Comparison of ENCODE assay signal across 8 cellular contexts in genomic region chr9:126471084-126471611, GRCh38.
DNase-seq lines count a peak whose midpoint lies in the region; ATAC-seq and TF ChIP-seq lines count a peak whose summit lies in the region.

No MANE protein-coding gene starts in this region.

- H3K4me3 Mint-ChIP-seq in T-cell, result peak overlapping the region; percentile 66 to 81 (median 72)
- peak overlapping the region; percentile 54 for H3K4me3 Mint-ChIP-seq in activated naive CD8-positive, alpha-beta T cell treated with anti-CD3 and anti-CD28 coated beads for 36 hours

- ATAC-seq in HG02884 (IDR thresholded peaks at IDR 0.05; ENCODE audit: unreplicated experiment) (peak; percentile 47), T-cell (replicated peaks in 1 of 4) (peak; percentile 68 to 82 (median 80)), lower lobe of right lung (peak; percentile 81 to 87)

- no peaks in the 10 kb centered on the region for H3K9me3 ChIP-seq in lower lobe of right lung

- no peaks in the 10 kb centered on the region for H3K27me3 ChIP-seq in lower lobe of right lung (ENCODE audit: low read depth)

- intact Hi-C loops in lower lobe of right lung (cut with DNase I), result no loop called here

- peaks cover 8% of the 10 kb centered on the region for H3K36me3 Mint-ChIP-seq in T-cell
- H3K36me3 Mint-ChIP-seq in activated naive CD8-positive, alpha-beta T cell treated with anti-CD3 and anti-CD28 coated beads for 36 hours, result peaks cover 23% of the 10 kb centered on the region

- H3K4me3 ChIP-seq in lower lobe of right lung, result no peak overlapping the region

- peak overlapping the region; percentile 94 for H3K27ac Mint-ChIP-seq in T-cell
- peak overlapping the region; percentile 85 for H3K27ac Mint-ChIP-seq in activated naive CD8-positive, alpha-beta T cell treated with anti-CD3 and anti-CD28 coated beads for 36 hours

- H3K4me1 Mint-ChIP-seq in T-cell, result peaks cover 73 to 84% (median 77%) of the 10 kb centered on the region in 3 donors
- H3K4me1 Mint-ChIP-seq in activated naive CD8-positive, alpha-beta T cell treated with anti-CD3 and anti-CD28 coated beads for 36 hours, result peaks cover 70% of the 10 kb centered on the region

- H3K27ac ChIP-seq in lower lobe of right lung, result peak overlapping the region; percentile 64

- POLR2A ChIA-PET in T-cell (lab: Charles Lee), result interaction anchor here in 1 of 2 donors (0.7 kb wide), 1 partner anchor 46 kb away, joined by 3 read pairs; no protein-coding TSS in a partner anchor

- TF ChIP-seq CTCF in lower lobe of right lung (IDR thresholded peaks at IDR 0.05), result no peak

- no peaks in the 10 kb centered on the region for H3K9me3 Mint-ChIP-seq in T-cell
- no peaks in the 10 kb centered on the region for H3K9me3 Mint-ChIP-seq in activated naive CD8-positive, alpha-beta T cell treated with anti-CD3 and anti-CD28 coated beads for 36 hours

- CTCF ChIA-PET in T-cell (lab: Charles Lee), result no interaction called here

- DNase-seq in CD1c-positive myeloid dendritic cell (ENCODE audit: extremely low spot score) (peak; percentile 96), T-cell (peak; percentile 53 to 84 (median 72)), lower lobe of right lung (peak; percentile 87), foreskin melanocyte (no peak), islet precursor cell (no peak)
- peak; percentile 84 for DNase-seq in activated naive CD8-positive, alpha-beta T cell treated with anti-CD3 and anti-CD28 coated beads for 36 hours
- DNase-seq in stimulated activated CD8-positive, alpha-beta memory T cell treated with anti-CD3 and anti-CD28 coated beads, Interleukin-2, amount 100 ng/mL, for 1 hour (ENCODE audit: low read depth in 2 of 2), result peak; percentile 59 to 61

- peaks cover 43% of the 10 kb centered on the region for H3K4me1 ChIP-seq in lower lobe of right lung

- no peaks in the 10 kb centered on the region for H3K27me3 Mint-ChIP-seq in T-cell
- no peaks in the 10 kb centered on the region for H3K27me3 Mint-ChIP-seq in activated naive CD8-positive, alpha-beta T cell treated with anti-CD3 and anti-CD28 coated beads for 36 hours

- peaks cover 19% of the 10 kb centered on the region for H3K36me3 ChIP-seq in lower lobe of right lung

Comparison
In these comparisons a context has a peak if more than half of its experiments do, and no peak if none do; other contexts are left out.
1. DNase-seq: peak in CD1c-positive myeloid dendritic cell (single experiment), T-cell (34 of 34), activated naive CD8-positive, alpha-beta T cell treated with anti-CD3 and anti-CD28 coated beads for 36 hours (single experiment), lower lobe of right lung (single experiment) and stimulated activated CD8-positive, alpha-beta memory T cell treated with anti-CD3 and anti-CD28 coated beads, Interleukin-2, amount 100 ng/mL, for 1 hour (2 of 2); none in foreskin melanocyte (single experiment) and islet precursor cell (single experiment).
2. Peak in every context shown above with its lines, with median percentiles within 50 percentile points of each other: ATAC-seq.